In genomic region chr2:165889158-165889557, GRCh38 we compare ENCODE assay signal across 1 cellular context.
TF ChIP-seq lines count a peak whose summit lies in the region.

No MANE protein-coding gene starts in this region.

TF ChIP-seq in K562, 482 proteins besides CTCF, POLR2A, EP300 and RAD21 (continued from another document):
- TF ChIP-seq, protein P1, sequence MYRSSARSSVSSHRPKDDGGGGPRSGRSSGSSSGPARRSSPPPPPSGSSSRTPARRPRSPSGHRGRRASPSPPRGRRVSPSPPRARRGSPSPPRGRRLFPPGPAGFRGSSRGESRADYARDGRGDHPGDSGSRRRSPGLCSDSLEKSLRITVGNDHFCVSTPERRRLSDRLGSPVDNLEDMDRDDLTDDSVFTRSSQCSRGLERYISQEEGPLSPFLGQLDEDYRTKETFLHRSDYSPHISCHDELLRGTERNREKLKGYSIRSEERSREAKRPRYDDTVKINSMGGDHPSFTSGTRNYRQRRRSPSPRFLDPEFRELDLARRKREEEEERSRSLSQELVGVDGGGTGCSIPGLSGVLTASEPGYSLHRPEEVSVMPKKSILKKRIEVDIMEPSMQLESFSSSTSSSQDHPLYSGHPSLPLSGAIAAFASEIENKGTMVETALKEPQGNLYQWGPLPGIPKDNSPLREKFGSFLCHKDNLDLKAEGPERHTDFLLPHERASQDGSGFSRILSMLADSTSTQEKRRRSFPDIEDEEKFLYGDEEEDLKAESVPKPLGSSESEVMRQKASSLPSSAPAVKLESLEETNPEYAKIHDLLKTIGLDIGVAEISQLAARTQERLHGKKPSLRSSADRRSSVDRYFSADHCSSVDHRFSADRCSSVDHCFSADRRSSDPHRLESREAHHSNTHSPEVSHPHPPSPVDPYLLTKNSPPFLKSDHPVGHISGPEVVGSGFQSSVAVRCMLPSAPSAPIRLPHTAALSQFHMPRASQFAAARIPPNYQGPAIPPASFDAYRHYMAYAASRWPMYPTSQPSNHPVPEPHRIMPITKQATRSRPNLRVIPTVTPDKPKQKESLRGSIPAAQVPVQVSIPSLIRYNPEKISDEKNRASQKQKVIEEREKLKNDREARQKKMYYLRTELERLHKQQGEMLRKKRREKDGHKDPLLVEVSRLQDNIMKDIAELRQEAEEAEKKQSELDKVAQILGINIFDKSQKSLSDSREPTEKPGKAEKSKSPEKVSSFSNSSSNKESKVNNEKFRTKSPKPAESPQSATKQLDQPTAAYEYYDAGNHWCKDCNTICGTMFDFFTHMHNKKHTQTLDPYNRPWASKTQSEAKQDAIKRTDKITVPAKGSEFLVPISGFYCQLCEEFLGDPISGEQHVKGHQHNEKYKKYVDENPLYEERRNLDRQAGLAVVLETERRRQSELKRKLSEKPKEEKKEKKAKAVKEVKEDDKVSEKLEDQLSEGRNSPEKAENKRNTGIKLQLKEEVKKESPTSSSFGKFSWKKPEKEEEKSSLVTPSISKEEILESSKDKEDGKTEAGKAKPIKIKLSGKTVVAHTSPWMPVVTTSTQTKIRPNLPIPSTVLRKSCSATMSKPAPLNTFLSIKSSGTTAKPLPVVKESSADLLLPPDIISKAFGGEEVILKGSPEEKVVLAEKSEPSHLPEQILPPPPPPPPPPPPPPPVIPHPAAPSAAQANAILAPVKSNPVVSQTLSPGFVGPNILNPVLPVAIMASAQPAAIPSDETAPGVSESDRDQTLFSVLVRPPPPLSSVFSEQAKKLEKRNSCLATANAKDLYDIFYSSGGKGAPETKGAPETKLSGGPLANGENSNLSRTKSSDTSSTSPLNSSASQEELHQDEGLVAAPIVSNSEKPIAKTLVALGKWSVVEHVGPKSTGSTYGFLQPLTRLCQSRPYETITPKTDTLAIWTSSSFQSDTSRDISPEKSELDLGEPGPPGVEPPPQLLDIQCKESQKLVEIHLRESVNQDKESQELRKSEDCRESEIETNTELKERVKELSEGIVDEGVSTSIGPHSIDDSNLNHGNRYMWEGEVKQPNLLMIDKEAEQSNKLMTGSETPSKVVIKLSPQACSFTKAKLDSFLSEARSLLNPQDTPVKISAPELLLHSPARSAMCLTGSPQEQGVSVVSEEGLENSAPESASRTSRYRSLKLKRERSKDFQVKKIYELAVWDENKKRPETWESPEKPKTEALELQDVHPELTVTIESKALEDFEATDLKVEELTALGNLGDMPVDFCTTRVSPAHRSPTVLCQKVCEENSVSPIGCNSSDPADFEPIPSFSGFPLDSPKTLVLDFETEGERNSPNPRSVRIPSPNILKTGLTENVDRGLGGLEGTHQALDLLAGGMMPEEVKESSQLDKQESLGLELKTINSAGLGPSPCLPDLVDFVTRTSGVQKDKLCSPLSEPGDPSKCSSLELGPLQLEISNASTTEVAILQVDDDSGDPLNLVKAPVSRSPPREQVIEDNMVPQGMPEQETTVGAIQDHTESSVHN (IDR thresholded peaks at IDR 0.05; ENCODE audit: borderline replicate concordance in 1 of 2, low read depth in 1 of 2) = no peak
- TF ChIP-seq CC2D1A (IDR thresholded peaks at IDR 0.05) (no peak), TCF7 (IDR thresholded peaks at IDR 0.05; ENCODE audit: borderline replicate concordance) (peak; percentile 64; the same call in 1 of the 2 replicates), EWSR1 (IDR thresholded peaks at IDR 0.05; ENCODE audit: borderline replicate concordance, low read depth, partially characterized antibody) (no peak), ZBTB43 (CRISPR knock-in tag; IDR thresholded peaks at IDR 0.05) (no peak), TCF3 (CRISPR knock-in tag; IDR thresholded peaks at IDR 0.05) (peak; percentile 54), JUNB (CRISPR knock-in tag; conservative IDR thresholded peaks at IDR 0.05) (no peak), ZNF134 (CRISPR knock-in tag; conservative IDR thresholded peaks at IDR 0.05) (no peak), MAZ (CRISPR knock-in tag; conservative IDR thresholded peaks at IDR 0.05 in 1 of 2, IDR thresholded peaks at IDR 0.05 in 1 of 2) (no peak), RUNX1 (IDR thresholded peaks at IDR 0.05; ENCODE audit: low read depth) (no peak), EHMT2 (IDR thresholded peaks at IDR 0.05) (peak; percentile 57; the same call in 1 of the 2 replicates), COPS2 (conservative IDR thresholded peaks at IDR 0.05) (no peak), FIP1L1 (IDR thresholded peaks at IDR 0.05; ENCODE audit: low read depth, low read length, poor library complexity, severe bottlenecking) (no peak), CBFA2T3 (IDR thresholded peaks at IDR 0.05) (peak; percentile 68), ILF3 (IDR thresholded peaks at IDR 0.05; ENCODE audit: borderline replicate concordance) (no peak), BRD4 (IDR thresholded peaks at IDR 0.05) (no peak), HDAC1 (IDR thresholded peaks at IDR 0.05) (peak in 1 of 2 experiments; percentile 54; a peak in 1 of 4 replicates)
- TF ChIP-seq, protein P2, sequence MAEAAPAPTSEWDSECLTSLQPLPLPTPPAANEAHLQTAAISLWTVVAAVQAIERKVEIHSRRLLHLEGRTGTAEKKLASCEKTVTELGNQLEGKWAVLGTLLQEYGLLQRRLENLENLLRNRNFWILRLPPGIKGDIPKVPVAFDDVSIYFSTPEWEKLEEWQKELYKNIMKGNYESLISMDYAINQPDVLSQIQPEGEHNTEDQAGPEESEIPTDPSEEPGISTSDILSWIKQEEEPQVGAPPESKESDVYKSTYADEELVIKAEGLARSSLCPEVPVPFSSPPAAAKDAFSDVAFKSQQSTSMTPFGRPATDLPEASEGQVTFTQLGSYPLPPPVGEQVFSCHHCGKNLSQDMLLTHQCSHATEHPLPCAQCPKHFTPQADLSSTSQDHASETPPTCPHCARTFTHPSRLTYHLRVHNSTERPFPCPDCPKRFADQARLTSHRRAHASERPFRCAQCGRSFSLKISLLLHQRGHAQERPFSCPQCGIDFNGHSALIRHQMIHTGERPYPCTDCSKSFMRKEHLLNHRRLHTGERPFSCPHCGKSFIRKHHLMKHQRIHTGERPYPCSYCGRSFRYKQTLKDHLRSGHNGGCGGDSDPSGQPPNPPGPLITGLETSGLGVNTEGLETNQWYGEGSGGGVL (CRISPR knock-in tag; IDR thresholded peaks at IDR 0.05) = no peak
- TF ChIP-seq, protein P3, sequence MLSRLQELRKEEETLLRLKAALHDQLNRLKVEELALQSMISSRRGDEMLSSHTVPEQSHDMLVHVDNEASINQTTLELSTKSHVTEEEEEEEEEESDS (CRISPR knock-in tag; IDR thresholded peaks at IDR 0.05) = no peak
- TF ChIP-seq, protein P4, sequence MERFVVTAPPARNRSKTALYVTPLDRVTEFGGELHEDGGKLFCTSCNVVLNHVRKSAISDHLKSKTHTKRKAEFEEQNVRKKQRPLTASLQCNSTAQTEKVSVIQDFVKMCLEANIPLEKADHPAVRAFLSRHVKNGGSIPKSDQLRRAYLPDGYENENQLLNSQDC (CRISPR knock-in tag; IDR thresholded peaks at IDR 0.05) = no peak
